In the genomic region with DNA sequence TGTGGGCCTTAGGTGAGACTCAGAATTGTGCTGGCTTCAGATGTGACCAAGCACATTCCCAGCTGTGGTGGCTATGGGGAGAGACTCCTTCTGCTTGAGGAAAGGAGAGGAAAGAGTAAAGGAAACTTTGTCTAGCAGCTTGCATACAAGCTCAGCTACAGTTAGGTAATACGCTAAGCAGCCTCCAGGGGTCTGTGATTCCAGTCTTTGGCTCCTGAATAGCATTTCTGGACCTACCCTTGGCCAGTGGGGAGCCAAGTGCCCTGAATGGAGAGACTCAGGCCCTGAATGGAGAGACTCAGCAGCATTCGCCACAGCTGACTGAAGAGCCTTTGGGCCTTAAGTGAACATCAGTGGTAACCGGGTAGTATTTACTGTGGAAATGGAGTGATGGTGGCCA, we compare ENCODE assay signal across 20 cellular contexts.
A peak's percentile ranks its signal among the peaks of the same experiment; 100 is the strongest.
DNase-seq lines count a peak whose midpoint lies in the region; ATAC-seq, FAIRE-seq and TF ChIP-seq lines count a peak whose summit lies in the region.
"Had no signal": no experiment of that assay in that cellular context is flagged by ENCODE, and none has a peak within 500 bp of the region (broad histone marks: within the 10 kb centered on the region; RNA-seq: fewer than 3 reads in every experiment).

No MANE protein-coding gene starts in this region.

- H2AFZ ChIP-seq in HepG2 (ENCODE audit: low read length) = no peak overlapping the region

- 29% methylated on average over 3 of the region's 3 CpGs for WGBS in HepG2 (ENCODE audit: low lambda C conversion rate)
- WGBS in right lobe of liver (ENCODE audit: insufficient coverage, low coverage, low lambda C conversion rate, missing lambda C conversion rate) = 72% methylated on average over 3 of the region's 3 CpGs
- no CpG with 5 or more reads among the region's 3 CpGs for WGBS in iPS DF 6.9 (ENCODE audit: insufficient coverage, insufficient read length)

- H3K9me3 ChIP-seq in HepG2 (ENCODE audit: low read length) (no peaks in the 10 kb centered on the region), right lobe of liver (no peaks in the 10 kb centered on the region), WERI-Rb-1 (ENCODE audit: severe bottlenecking) (no peaks in the 10 kb centered on the region), iPS DF 6.9 (ENCODE audit: control insufficient read depth, insufficient read depth, low read length) (no peaks in the 10 kb centered on the region)
- no peaks in the 10 kb centered on the region for H3K9me3 ChIP-seq in CD8-positive, alpha-beta T cell (ENCODE audit: low read length)
- H3K9me3 ChIP-seq: A549, MG63 had no signal

- no peak for FAIRE-seq in HepG2 (lab: Jason Lieb, UNC)
- FAIRE-seq: A549 had no signal

- no peaks in the 10 kb centered on the region for H3K4me1 Mint-ChIP-seq in CD8-positive, alpha-beta T cell (ENCODE audit: low read depth)
- H3K4me1 Mint-ChIP-seq: T-cell had no signal

- no peak overlapping the region for H3K4me2 ChIP-seq in HepG2 (ENCODE audit: low read depth, low read length)
- H3K4me2 ChIP-seq: A549 had no signal

- intact Hi-C loops in HepG2 (cut with micrococcal nuclease; ENCODE audit: unreplicated experiment) (no loop called here), right lobe of liver (cut with DNase I) (no loop called here)
- intact Hi-C loops in CD8-positive, alpha-beta T cell (cut with DNase I, micrococcal nuclease) = no loop called here

- TF ChIP-seq POLR2A in HepG2 (IDR thresholded peaks at IDR 0.05; ENCODE audit: insufficient read depth in 1 of 2, low read depth in 2 of 2, low read length in 2 of 2) (no peak), right lobe of liver (IDR thresholded peaks at IDR 0.05) (no peak)

- TF ChIP-seq EP300 in HepG2 (IDR thresholded peaks at IDR 0.05; ENCODE audit: low read depth in 2 of 2, low read length in 2 of 2) = no peak
- TF ChIP-seq EP300 in HepG2 (CRISPR knock-in tag; IDR thresholded peaks at IDR 0.05; ENCODE audit: borderline replicate concordance) = no peak

- POLR2A ChIA-PET in HepG2 (lab: Yijun Ruan, JAX) = no interaction called here
- POLR2A ChIA-PET in CD8-positive, alpha-beta T cell (lab: Charles Lee) = no interaction called here

- H3K27me3 ChIP-seq in HepG2 (ENCODE audit: control insufficient read depth in 1 of 2, insufficient read depth in 2 of 2, low read length in 2 of 2) (no peaks in the 10 kb centered on the region), right lobe of liver (no peaks in the 10 kb centered on the region), WERI-Rb-1 (ENCODE audit: insufficient read depth, low read depth, severe bottlenecking) (no peaks in the 10 kb centered on the region), iPS DF 6.9 (ENCODE audit: control insufficient read depth, insufficient read depth, low read length) (no peaks in the 10 kb centered on the region)
- no peaks in the 10 kb centered on the region for H3K27me3 ChIP-seq in CD8-positive, alpha-beta T cell (ENCODE audit: insufficient read depth, low read length)
- H3K27me3 ChIP-seq: MG63 had no signal

- H4K20me1 ChIP-seq in HepG2 (ENCODE audit: insufficient read depth, low read length) = no peaks in the 10 kb centered on the region

- no peak overlapping the region for H3K27ac ChIP-seq in HepG2 (ENCODE audit: extremely low read length, insufficient read depth, low read length)
- H3K27ac ChIP-seq in right lobe of liver = no peak overlapping the region
- H3K27ac ChIP-seq in WERI-Rb-1 = no peak overlapping the region
- no peak overlapping the region for H3K27ac ChIP-seq in iPS DF 6.9 (ENCODE audit: low read length)
- no peak overlapping the region for H3K27ac ChIP-seq in CD8-positive, alpha-beta T cell (ENCODE audit: low read depth, low read length)
- H3K27ac ChIP-seq: A549, C4-2B, SK-N-MC had no signal

- in situ Hi-C loops in HepG2 (cut with HindIII; ENCODE audit: extremely low pct_ligation_motif_present, low pct_unique_long_range_greater_than_20kb) = no loop called here

- no peaks in the 10 kb centered on the region for H3K27me3 Mint-ChIP-seq in CD8-positive, alpha-beta T cell (ENCODE audit: low read depth)
- H3K27me3 Mint-ChIP-seq: T-cell had no signal

- TF ChIP-seq CTCF in HepG2 (CRISPR knock-in tag; IDR thresholded peaks at IDR 0.05) (no peak), right lobe of liver (IDR thresholded peaks at IDR 0.05) (no peak), WERI-Rb-1 (IDR thresholded peaks at IDR 0.05; ENCODE audit: low read depth, low read length) (0 out of 2 replicates have a peak, but pooled peaks have one; percentile 5), retinal pigment epithelial cell (conservative IDR thresholded peaks at IDR 0.05; ENCODE audit: low read depth, low read length) (peak; percentile 2)
- no peak for TF ChIP-seq CTCF in CD8-positive, alpha-beta T cell (IDR thresholded peaks at IDR 0.05)

- no peak overlapping the region for H3K9ac ChIP-seq in HepG2 (ENCODE audit: insufficient read depth, low read depth, low read length)

- H3K79me2 ChIP-seq in HepG2 (ENCODE audit: insufficient read depth, low read length) = no peaks in the 10 kb centered on the region

- H3K4me3 ChIP-seq in HepG2 (replicated peaks in 1 of 3; ENCODE audit: insufficient read depth in 1 of 3, low read depth in 2 of 3, low read length in 3 of 3) (no peak overlapping the region), right lobe of liver (no peak overlapping the region), WERI-Rb-1 (ENCODE audit: low read depth, low read length) (no peak overlapping the region), iPS DF 6.9 (ENCODE audit: low read length) (no peak overlapping the region), retinal pigment epithelial cell (ENCODE audit: low read length) (no peak overlapping the region)
- H3K4me3 ChIP-seq in CD8-positive, alpha-beta T cell (ENCODE audit: low read depth, low read length) = no peak overlapping the region
- H3K4me3 ChIP-seq: A549, MG63, SK-N-MC had no signal

- peak; percentile 41; the same call in 1 of the 3 replicates for ATAC-seq in HepG2
- no peak for ATAC-seq in right lobe of liver
- no peak for ATAC-seq in CD8-positive, alpha-beta T cell
- ATAC-seq: A549, T-cell had no signal

- no peak overlapping the region for H3K27ac Mint-ChIP-seq in CD8-positive, alpha-beta T cell
- H3K27ac Mint-ChIP-seq: T-cell had no signal

- BruUV-seq in HepG2 (replicated peaks; lab: Mats Ljungman, UMichigan) = no TSS peak

- no peak for TF ChIP-seq RAD21 in HepG2 (CRISPR knock-in tag; IDR thresholded peaks at IDR 0.05)

- no peak overlapping the region for H3K4me3 Mint-ChIP-seq in CD8-positive, alpha-beta T cell
- H3K4me3 Mint-ChIP-seq: T-cell had no signal

- no peaks in the 10 kb centered on the region for H3K4me1 ChIP-seq in HepG2 (ENCODE audit: insufficient read depth, low read length)
- H3K4me1 ChIP-seq in right lobe of liver = no peaks in the 10 kb centered on the region
- no peaks in the 10 kb centered on the region for H3K4me1 ChIP-seq in iPS DF 6.9 (ENCODE audit: control insufficient read depth, insufficient read depth, low read length)
- H3K4me1 ChIP-seq in CD8-positive, alpha-beta T cell (ENCODE audit: insufficient read depth, low read length) = no peaks in the 10 kb centered on the region
- H3K4me1 ChIP-seq: A549 had no signal

- no peaks in the 10 kb centered on the region for H3K36me3 Mint-ChIP-seq in CD8-positive, alpha-beta T cell
- H3K36me3 Mint-ChIP-seq: T-cell had no signal

- H3K9me3 Mint-ChIP-seq in CD8-positive, alpha-beta T cell = peaks cover 16% of the 10 kb centered on the region

- H3K36me3 ChIP-seq in HepG2 (replicated peaks in 1 of 2; ENCODE audit: control insufficient read depth in 1 of 2, insufficient read depth in 2 of 2, low read length in 2 of 2) (no peaks in the 10 kb centered on the region), right lobe of liver (no peaks in the 10 kb centered on the region), WERI-Rb-1 (no peaks in the 10 kb centered on the region), iPS DF 6.9 (ENCODE audit: control insufficient read depth, insufficient read depth, low read length) (no peaks in the 10 kb centered on the region)
- H3K36me3 ChIP-seq in CD8-positive, alpha-beta T cell (ENCODE audit: insufficient read depth, low read length) = no peaks in the 10 kb centered on the region
- H3K36me3 ChIP-seq: MG63 had no signal

- CTCF ChIA-PET in HepG2 (lab: Yijun Ruan, JAX; ENCODE audit: low intra/inter-chr PET ratio, low total read pairs) = no interaction called here
- CTCF ChIA-PET in CD8-positive, alpha-beta T cell (lab: Charles Lee) = no interaction called here

- DNase-seq in HepG2 (ENCODE audit: low spot score) (no peak), right lobe of liver (no peak), WERI-Rb-1 (no peak), iPS DF 6.9 (ENCODE audit: low read depth, low spot score) (peak; percentile 16), retinal pigment epithelial cell (ENCODE audit: low read depth) (no peak), HuH-7.5 (ENCODE audit: low spot score) (no peak), DMS114 treated with DMSO at 0.1 percent for 48 hours (lab: John Stamatoyannopoulos, UW; ENCODE audit: unreplicated experiment) (no peak)
- no peak for DNase-seq in CD8-positive, alpha-beta T cell
- DNase-seq: DMS79, IMR-90, Karpas-422, MG63, NCI-H1105, NCI-H1694 treated with DMSO at 0.1 percent for 48 hours, NCI-H226, NCI-H524 treated with DMSO at 0.1 percent for 48 hours, T-cell had no signal

TF ChIP-seq in HepG2, 621 proteins besides CTCF, POLR2A, EP300 and RAD21:
- TF ChIP-seq, protein P1, sequence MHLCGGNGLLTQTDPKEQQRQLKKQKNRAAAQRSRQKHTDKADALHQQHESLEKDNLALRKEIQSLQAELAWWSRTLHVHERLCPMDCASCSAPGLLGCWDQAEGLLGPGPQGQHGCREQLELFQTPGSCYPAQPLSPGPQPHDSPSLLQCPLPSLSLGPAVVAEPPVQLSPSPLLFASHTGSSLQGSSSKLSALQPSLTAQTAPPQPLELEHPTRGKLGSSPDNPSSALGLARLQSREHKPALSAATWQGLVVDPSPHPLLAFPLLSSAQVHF (CRISPR knock-in tag; IDR thresholded peaks at IDR 0.05) = no peak

Comparison
In these comparisons a context has a peak if more than half of its experiments do, and no peak if none do; other contexts are left out.
1. CTCF ChIP-seq: peak in WERI-Rb-1 (single experiment) and retinal pigment epithelial cell (single experiment); none in HepG2 (single experiment), right lobe of liver (0 of 4) and CD8-positive, alpha-beta T cell (single experiment).